In the genomic region with DNA sequence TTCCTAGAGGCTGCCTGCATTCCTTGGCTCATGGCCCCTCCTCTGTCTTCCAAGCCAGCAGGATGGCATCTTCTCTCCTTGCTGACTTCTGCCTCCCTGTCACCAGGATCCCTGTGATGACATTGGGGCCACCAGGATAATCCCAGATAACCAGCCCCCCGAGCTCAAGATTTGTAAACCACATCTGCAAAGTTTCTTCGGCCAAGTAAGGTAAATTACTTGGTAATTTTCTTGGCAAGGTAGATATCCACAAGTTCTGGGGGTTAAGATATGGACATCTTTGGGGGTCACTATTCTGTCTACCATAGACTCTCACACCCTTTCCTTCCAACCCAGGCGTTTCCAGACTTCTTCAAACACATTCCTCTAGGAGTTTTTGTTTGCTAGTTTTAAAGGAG, we compare ENCODE assay signal across 27 cellular contexts.
"Had no signal": no experiment of that assay in that cellular context is flagged by ENCODE, and none has a peak within 500 bp of the region (broad histone marks: within the 10 kb centered on the region; RNA-seq: fewer than 3 reads in every experiment).

No MANE protein-coding gene starts in this region.

- H3K4me3 ChIP-seq: neural progenitor cell, ovary, psoas muscle, skin epidermis, smooth muscle cell, spleen, suprapubic skin, testis, tibial artery, transverse colon, upper lobe of right lung, uterus had no signal

- H3K79me2 ChIP-seq: parathyroid adenoma had no signal

- DNase-seq: naive thymus-derived CD4-positive, alpha-beta T cell; occipital lobe; ovary; psoas muscle; right cardiac atrium; spleen; stimulated activated CD4-positive, alpha-beta T cell treated with anti-CD3 and anti-CD28 coated beads, Interleukin-12 subunit alpha, Interleukin-12 subunit beta, amount 100 ng/mL, for 4 hours; stimulated activated CD4-positive, alpha-beta T cell treated with anti-CD3 and anti-CD28 coated beads, Interleukin-1b, Interleukin-23, amount 100 ng/mL, for 48 hours; stimulated activated CD4-positive, alpha-beta T cell treated with anti-CD3 and anti-CD28 coated beads, Interleukin-4, amount 100 ng/mL, for 1 hour; stimulated activated CD4-positive, alpha-beta T cell treated with anti-CD3 and anti-CD28 coated beads, Interleukin-4, amount 100 ng/mL, for 4 hours; stimulated activated CD8-positive, alpha-beta memory T cell treated with anti-CD3 and anti-CD28 coated beads, Interleukin-4, amount 100 ng/mL, for 48 hours; stimulated activated naive CD4-positive, alpha-beta T cell; stimulated activated naive CD8-positive, alpha-beta T cell treated with anti-CD3 and anti-CD28 coated beads, Interleukin-15, amount 100 ng/mL, for 72 hours; stimulated activated naive CD8-positive, alpha-beta T cell treated with anti-CD3 and anti-CD28 coated beads, Interleukin-15, Interleukin-2, amounts not matched to agents 100 U/mL and 50 U/mL, for 24 hours; substantia nigra; testis; tibial artery; transverse colon; upper lobe of right lung; uterus had no signal

- H3K36me3 ChIP-seq: neural progenitor cell, ovary, spleen, suprapubic skin, tibial artery, transverse colon, upper lobe of right lung, uterus had no signal

- H3K9me3 ChIP-seq: testis had no signal

- H3K27me3 ChIP-seq: neural progenitor cell, ovary, testis, tibial artery had no signal

- H3K4me2 ChIP-seq: neural progenitor cell, smooth muscle cell had no signal

- H2AFZ ChIP-seq: neural progenitor cell, parathyroid adenoma had no signal

- H3K9ac ChIP-seq: neural progenitor cell, parathyroid adenoma had no signal

- H3K27ac ChIP-seq: neural progenitor cell, ovary, parathyroid adenoma, psoas muscle, skin epidermis, spleen, suprapubic skin, testis, tibial artery, transverse colon, upper lobe of right lung, uterus had no signal

- ATAC-seq: naive thymus-derived CD4-positive, alpha-beta T cell; psoas muscle; right cardiac atrium; sciatic nerve; stimulated activated memory B cell treated with anti-CD40 and anti-IgM and Interleukin-4, amounts not matched to agents 10 μg/mL and 1 μg/mL and 100 μg/mL, for 72 hours; stimulated activated naive CD8-positive, alpha-beta T cell treated with anti-CD3 and anti-CD28 coated beads, Interleukin-15, amount 100 ng/mL, for 72 hours; stimulated activated naive CD8-positive, alpha-beta T cell treated with anti-CD3 and anti-CD28 coated beads, Interleukin-15, Interleukin-2, amounts not matched to agents 100 U/mL and 50 U/mL, for 24 hours; upper lobe of right lung had no signal

- H3K4me1 ChIP-seq: parathyroid adenoma, psoas muscle, spleen, suprapubic skin, testis, upper lobe of right lung, uterus had no signal
